ENCODE assay signal across 8 cellular contexts in the genomic region with DNA sequence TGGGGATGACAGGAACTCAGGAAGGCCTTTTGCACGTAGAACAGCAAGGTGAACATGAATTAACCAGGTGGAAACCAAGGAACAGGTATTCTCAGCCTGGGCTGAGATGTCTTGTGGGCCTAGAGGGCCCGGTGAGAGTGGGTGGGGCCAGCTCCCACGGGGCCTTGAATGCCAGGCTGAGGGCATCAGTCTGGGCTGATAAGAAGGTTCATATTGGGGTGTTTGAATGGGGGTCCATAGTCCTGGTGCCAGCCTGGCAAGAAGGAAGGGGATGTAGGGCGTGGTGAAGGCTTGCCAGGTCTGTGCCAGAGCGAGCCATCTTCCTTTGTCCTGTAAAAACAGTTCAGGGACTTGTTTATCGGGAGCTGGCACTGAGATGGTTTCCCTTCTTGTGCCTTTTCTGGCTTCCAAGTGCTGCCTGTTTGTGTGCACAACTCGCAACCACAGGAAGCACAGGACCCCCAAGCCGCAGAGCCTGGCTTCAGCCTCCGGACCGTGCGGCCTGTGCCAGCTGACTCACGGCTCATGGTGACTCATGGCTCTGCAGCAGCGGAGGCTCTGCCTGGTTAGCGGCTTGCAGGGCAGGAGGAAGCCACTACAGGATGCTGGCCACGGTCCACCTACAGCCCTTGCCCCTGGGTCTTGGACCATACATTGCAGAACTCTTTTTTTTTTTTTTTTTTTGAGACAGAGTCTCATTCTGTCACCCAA. TPM values are rescaled to one million over a fixed set of nuclear protein-coding genes. Genes with fewer than 3 reads are reported as not detected.
DNase-seq lines count a peak whose midpoint lies in the region; ATAC-seq and TF ChIP-seq lines count a peak whose summit lies in the region.

No MANE protein-coding gene starts in this region.

- DNase-seq in A673 (ENCODE audit: low spot score) (peak; percentile 48), HT1080 (ENCODE audit: low read depth) (peak; percentile 99), chondrocyte (ENCODE audit: low spot score) (peak; percentile 96), right lobe of liver (peak; percentile 75 to 90 (median 84))
- DNase-seq in activated CD4-positive, alpha-beta T cell treated with anti-CD3 and anti-CD28 coated beads for 48 hours: peak; percentile 75
- peak in 2 of 3 experiments; percentile 35 to 40 for DNase-seq in stimulated activated CD4-positive, alpha-beta T cell treated with anti-CD3 and anti-CD28 coated beads, TNF-alpha, amount 100 ng/mL, for 4 hours (ENCODE audit: low read depth in 3 of 3)
- DNase-seq in central memory CD4-positive, alpha-beta T cell: no peak

- peaks cover 17% of the 10 kb centered on the region for H3K4me1 ChIP-seq in A673 (ENCODE audit: insufficient read depth, low read length, poor library complexity, severe bottlenecking)
- H3K4me1 ChIP-seq in right lobe of liver: peaks cover 0 to 9% (median 3%) of the 10 kb centered on the region in 4 donors

- peaks cover under 1% of the 10 kb centered on the region for H3K9me3 Mint-ChIP-seq in chondrocyte (ENCODE audit: low read depth)

- TF ChIP-seq CTCF in A673 (conservative IDR thresholded peaks at IDR 0.05; ENCODE audit: low read depth, low read length) (no peak), chondrocyte (IDR thresholded peaks at IDR 0.05) (no peak), right lobe of liver (IDR thresholded peaks at IDR 0.05) (no peak)

- 25% methylated on average over 9 of the region's 15 CpGs for WGBS in right lobe of liver (ENCODE audit: insufficient coverage, low coverage, low lambda C conversion rate, missing lambda C conversion rate)

- no peaks in the 10 kb centered on the region for H3K36me3 ChIP-seq in A673 (ENCODE audit: insufficient read depth, low read length, poor library complexity, severe bottlenecking)
- H3K36me3 ChIP-seq in right lobe of liver: no peaks in the 10 kb centered on the region

- no peaks in the 10 kb centered on the region for H3K27me3 Mint-ChIP-seq in chondrocyte (ENCODE audit: low read depth)

- TF ChIP-seq POLR2A in right lobe of liver (IDR thresholded peaks at IDR 0.05): no peak

- peak overlapping the region; percentile 82 for H3K4me3 Mint-ChIP-seq in chondrocyte (ENCODE audit: unreplicated experiment)

- CTCF ChIA-PET in A673 (lab: Charles Lee): interaction anchor here (1.7 kb wide), 1 partner anchor 11 kb away, joined by 7 read pairs; no protein-coding TSS in a partner anchor

- peak in 2 of 4 donors; percentile 2 to 38 for ATAC-seq in right lobe of liver
- no peak for ATAC-seq in HG03565 (IDR thresholded peaks at IDR 0.05; ENCODE audit: unreplicated experiment)

- no peak overlapping the region for H3K27ac ChIP-seq in A673 (ENCODE audit: low read depth, low read length, poor library complexity, severe bottlenecking)
- peak overlapping the region; percentile 32 to 72 (median 33) for H3K27ac ChIP-seq in right lobe of liver

- H3K27me3 ChIP-seq in A673 (replicated peaks; ENCODE audit: insufficient read depth, low read depth, low read length, poor library complexity): no peaks in the 10 kb centered on the region
- no peaks in the 10 kb centered on the region for H3K27me3 ChIP-seq in right lobe of liver

- H3K9me3 ChIP-seq in A673 (ENCODE audit: low read depth, low read length, poor library complexity, severe bottlenecking): no peaks in the 10 kb centered on the region
- no peaks in the 10 kb centered on the region for H3K9me3 ChIP-seq in right lobe of liver

- peaks cover 3% of the 10 kb centered on the region for H3K36me3 Mint-ChIP-seq in chondrocyte (ENCODE audit: low read depth)

- intact Hi-C loops in A673 (cut with micrococcal nuclease; ENCODE audit: unreplicated experiment): no loop called here
- intact Hi-C loops in right lobe of liver (cut with DNase I): loop anchor here in 1 of 2 donors (10.0 kb wide), 1 partner anchor 94 kb away; no protein-coding TSS in a partner anchor

- peak overlapping the region; percentile 95 for H3K27ac Mint-ChIP-seq in chondrocyte (ENCODE audit: unreplicated experiment)

- H3K4me3 ChIP-seq in A673 (ENCODE audit: low read depth, low read length, poor library complexity, severe bottlenecking) (no peak overlapping the region), right lobe of liver (no peak overlapping the region)

- BruUV-seq in A673 (replicated peaks; lab: Mats Ljungman, UMichigan): no TSS peak

- POLR2A ChIA-PET in A673 (lab: Charles Lee; ENCODE audit: low non-redundant PET): no interaction called here

- H3K4me1 Mint-ChIP-seq in chondrocyte (ENCODE audit: low read depth): peaks cover 42% of the 10 kb centered on the region

RNA-seq across cellular contexts. Expression of gene CARD19, which starts 2.4 kb away (rescaled TPM):
- total RNA-seq in A673 (2021) (12.2 and 16.2 TPM in 2 replicates), chondrocyte (28.3 to 41.7 TPM (median 40.5 TPM) in 3 replicates), right lobe of liver (10 to 100 TPM in 3 of 6 experiments, 1 to 10 TPM in 3; 6.3 to 31.7 (median 12.1) TPM)
- 139 and 158 TPM in 2 replicates for total RNA-seq in HT1080 (2014; rRNA removed; shearing (Covaris generic))
- 47.9 and 76.3 TPM in 2 replicates for polyA plus RNA-seq in HT1080 (2015; cell fraction: cytosol; rRNA removed)
- polyA plus RNA-seq in HT1080 (2015; cell fraction: nucleus; rRNA removed): 32.2 and 51.1 TPM in 2 replicates

RNA-seq across cellular contexts. Expression of gene NINJ1, which starts 35.7 kb away (rescaled TPM):
- total RNA-seq in A673 (2021): 9.2 and 13.7 TPM in 2 replicates
- 24.9 and 31.5 TPM in 2 replicates for total RNA-seq in HT1080 (2014; rRNA removed; shearing (Covaris generic))
- polyA plus RNA-seq in HT1080 (2015; cell fraction: cytosol; rRNA removed): 39.3 and 44.0 TPM in 2 replicates
- polyA plus RNA-seq in HT1080 (2015; cell fraction: nucleus; rRNA removed): 10.3 and 15.9 TPM in 2 replicates
- 31.5 to 35.4 TPM (median 33.6 TPM) in 3 replicates for total RNA-seq in chondrocyte
- 100 to 1,000 TPM in 1 of 6 experiments, 10 to 100 TPM in 5; 35.6 to 103 (median 65.1) TPM for total RNA-seq in right lobe of liver

RNA-seq across cellular contexts. Expression of gene SUSD3, which starts 39.9 kb away (rescaled TPM):
- not detected in 2 replicates for total RNA-seq in A673 (2021)
- not detected in 2 replicates for total RNA-seq in HT1080 (2014; rRNA removed; shearing (Covaris generic))
- not detected in 2 replicates for polyA plus RNA-seq in HT1080 (2015; cell fraction: cytosol; rRNA removed)
- polyA plus RNA-seq in HT1080 (2015; cell fraction: nucleus; rRNA removed): not detected in 2 replicates
- not detected in 3 replicates for total RNA-seq in chondrocyte
- total RNA-seq in right lobe of liver: 10 to 100 TPM in 4 of 6 experiments, 1 to 10 TPM in 2; 6.5 to 51.5 (median 31.2) TPM
